8 cellular contexts compared by ENCODE assay signal in genomic region chr17:65013613-65014391, GRCh38. TPM values are rescaled to one million over a fixed set of nuclear protein-coding genes. Genes with fewer than 3 reads are reported as not detected.
A peak's percentile ranks its signal among the peaks of the same experiment; 100 is the strongest.
DNase-seq lines count a peak whose midpoint lies in the region; ATAC-seq lines count a peak whose summit lies in the region.

No MANE protein-coding gene starts in this region.

- H3K27ac Mint-ChIP-seq in stimulated activated naive B cell treated with anti-CD40 and anti-IgM and Interleukin-4, amounts not matched to agents 10 μg/mL and 1 μg/mL and 100 μg/mL, for 72 hours, result no peak overlapping the region

- no peaks in the 10 kb centered on the region for H3K9me3 Mint-ChIP-seq in stimulated activated naive B cell treated with anti-CD40 and anti-IgM and Interleukin-4, amounts not matched to agents 10 μg/mL and 1 μg/mL and 100 μg/mL, for 72 hours

- DNase-seq in activated T-cell treated with anti-CD3 and anti-CD28 coated beads for 24 hours (ENCODE audit: low read depth) (peak; percentile 16), SK-MEL-5 (ENCODE audit: low read depth, low spot score) (peak; percentile 58), fibroblast of gingiva (ENCODE audit: low read depth) (peak; percentile 67), cerebellar cortex (ENCODE audit: low spot score) (no peak), GDM1 (lab: John Stamatoyannopoulos, UW) (no peak)
- no peak for DNase-seq in activated T-cell treated with anti-CD3 and anti-CD28 coated beads, Interleukin-2, amount 50 U/mL, for 48 hours
- no peak for DNase-seq in stimulated activated naive B cell treated with anti-CD40 and anti-IgM and Interleukin-4, amounts not matched to agents 10 μg/mL and 1 μg/mL and 100 μg/mL, for 72 hours

- H3K4me3 Mint-ChIP-seq in stimulated activated naive B cell treated with anti-CD40 and anti-IgM and Interleukin-4, amounts not matched to agents 10 μg/mL and 1 μg/mL and 100 μg/mL, for 72 hours, result no peak overlapping the region

- peaks cover 41 to 63% of the 10 kb centered on the region in 2 donors for H3K36me3 Mint-ChIP-seq in stimulated activated naive B cell treated with anti-CD40 and anti-IgM and Interleukin-4, amounts not matched to agents 10 μg/mL and 1 μg/mL and 100 μg/mL, for 72 hours

- peak; percentile 60 for ATAC-seq in stimulated activated naive B cell treated with anti-CD40 and anti-IgM and Interleukin-4, amounts not matched to agents 10 μg/mL and 1 μg/mL and 100 μg/mL, for 72 hours (replicated peaks)
- no peak for ATAC-seq in HG02852 (IDR thresholded peaks at IDR 0.05; ENCODE audit: unreplicated experiment)

- H3K27me3 Mint-ChIP-seq in stimulated activated naive B cell treated with anti-CD40 and anti-IgM and Interleukin-4, amounts not matched to agents 10 μg/mL and 1 μg/mL and 100 μg/mL, for 72 hours, result no peaks in the 10 kb centered on the region

- in situ Hi-C loops in SK-MEL-5 (cut with HindIII; ENCODE audit: low pct_unique_long_range_greater_than_20kb, low sequenced_read_pairs), result no loop called here

- peaks cover 28 to 66% of the 10 kb centered on the region in 2 donors for H3K4me1 Mint-ChIP-seq in stimulated activated naive B cell treated with anti-CD40 and anti-IgM and Interleukin-4, amounts not matched to agents 10 μg/mL and 1 μg/mL and 100 μg/mL, for 72 hours

RNA-seq across cellular contexts. Expression of gene GNA13, which starts 42.7 kb away (rescaled TPM):
- 130 and 134 TPM in 2 replicates for total RNA-seq in SK-MEL-5 (2014; rRNA removed; shearing (Covaris generic))
- polyA plus RNA-seq in SK-MEL-5 (2015; cell fraction: cytosol; rRNA removed), result 70.0 and 101 TPM in 2 replicates
- polyA plus RNA-seq in SK-MEL-5 (2015; cell fraction: nucleus; rRNA removed), result 65.2 and 66.8 TPM in 2 replicates

Comparison
In these comparisons a context has a peak if more than half of its experiments do, and no peak if none do; other contexts are left out.
1. DNase-seq: peak in activated T-cell treated with anti-CD3 and anti-CD28 coated beads for 24 hours (single experiment), SK-MEL-5 (single experiment) and fibroblast of gingiva (single experiment); none in activated T-cell treated with anti-CD3 and anti-CD28 coated beads, Interleukin-2, amount 50 U/mL, for 48 hours (0 of 2), stimulated activated naive B cell treated with anti-CD40 and anti-IgM and Interleukin-4, amounts not matched to agents 10 μg/mL and 1 μg/mL and 100 μg/mL, for 72 hours (single experiment), cerebellar cortex (single experiment) and GDM1 (single experiment).